ENCODE assay signal across 1 cellular context in the genomic region with DNA sequence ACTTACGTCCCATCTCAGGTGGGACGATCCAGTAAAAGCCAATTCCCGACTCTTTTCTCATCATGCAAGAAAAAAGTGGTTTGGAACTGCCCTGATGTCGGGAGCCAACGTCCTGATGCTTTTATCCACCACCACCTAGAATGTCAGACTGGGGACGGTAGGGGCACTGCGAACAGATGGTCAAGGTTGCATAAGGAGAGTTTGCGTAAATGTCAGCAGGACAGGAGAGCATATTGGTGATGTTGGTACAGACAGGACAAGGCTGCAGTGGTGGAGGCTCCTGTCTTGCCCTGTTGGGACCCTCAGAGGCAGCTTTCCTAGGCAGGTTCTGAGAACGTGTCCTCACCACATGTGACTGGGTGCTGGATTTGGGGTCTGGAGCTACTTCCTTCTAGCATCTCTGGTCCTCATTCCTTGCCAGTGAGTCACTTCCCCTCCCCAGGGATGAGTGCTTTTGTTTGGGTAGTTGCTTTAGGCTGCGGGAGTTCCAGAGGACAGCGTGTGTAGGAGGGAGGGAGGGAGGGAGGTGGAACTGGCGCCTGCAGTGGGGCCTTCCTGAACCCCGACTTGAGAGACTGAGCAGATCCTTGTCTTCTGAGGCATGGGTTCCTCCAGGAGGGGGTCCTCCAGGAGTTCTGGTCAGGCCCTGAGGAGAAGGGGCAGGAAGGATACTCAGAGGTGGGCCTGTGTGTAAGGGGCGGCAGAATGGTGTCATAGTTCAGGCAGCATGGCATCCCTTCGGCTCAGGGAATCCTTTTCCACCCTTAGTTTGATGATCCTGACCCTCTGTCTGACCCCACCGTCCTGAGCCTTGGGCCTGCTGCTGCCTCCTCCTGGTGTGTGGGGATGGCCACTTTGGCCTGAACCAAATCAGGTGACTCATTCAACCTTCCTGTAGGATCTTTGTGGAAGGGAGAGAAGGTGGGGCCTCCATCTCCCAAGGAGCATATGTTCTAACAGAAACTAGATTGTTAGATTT.
TF ChIP-seq lines count a peak whose summit lies in the region.

No MANE protein-coding gene starts in this region.

TF ChIP-seq in A549, 52 proteins besides CTCF, POLR2A, EP300 and RAD21 (continued from another document):
- TF ChIP-seq, protein P1, sequence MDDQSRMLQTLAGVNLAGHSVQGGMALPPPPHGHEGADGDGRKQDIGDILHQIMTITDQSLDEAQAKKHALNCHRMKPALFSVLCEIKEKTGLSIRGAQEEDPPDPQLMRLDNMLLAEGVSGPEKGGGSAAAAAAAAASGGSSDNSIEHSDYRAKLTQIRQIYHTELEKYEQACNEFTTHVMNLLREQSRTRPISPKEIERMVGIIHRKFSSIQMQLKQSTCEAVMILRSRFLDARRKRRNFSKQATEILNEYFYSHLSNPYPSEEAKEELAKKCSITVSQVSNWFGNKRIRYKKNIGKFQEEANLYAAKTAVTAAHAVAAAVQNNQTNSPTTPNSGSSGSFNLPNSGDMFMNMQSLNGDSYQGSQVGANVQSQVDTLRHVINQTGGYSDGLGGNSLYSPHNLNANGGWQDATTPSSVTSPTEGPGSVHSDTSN (IDR thresholded peaks at IDR 0.05): no peak
- TF ChIP-seq SMC3 (IDR thresholded peaks at IDR 0.05) (0 out of 3 replicates have a peak, but pooled peaks have one; percentile 7), CEBPB (IDR thresholded peaks at IDR 0.05) (peak; percentile 55 to 79), EHF (CRISPR knock-in tag; IDR thresholded peaks at IDR 0.05) (peak; percentile 17; the same call in 1 of the 2 replicates), FOSL2 (IDR thresholded peaks at IDR 0.05) (no peak; the same call in 1 of the 2 replicates), FOSL2 (CRISPR knock-in tag; IDR thresholded peaks at IDR 0.05) (peak; percentile 74)
TF ChIP-seq in A549: peak in this region for 10.
